18 cellular contexts compared by ENCODE assay signal in genomic region chr4:25421819-25422511, GRCh38. TPM values are rescaled to one million over a fixed set of nuclear protein-coding genes. Genes with fewer than 3 reads are reported as not detected.
A peak's percentile ranks its signal among the peaks of the same experiment; 100 is the strongest.
DNase-seq lines count a peak whose midpoint lies in the region; ATAC-seq and TF ChIP-seq lines count a peak whose summit lies in the region.
"Had no signal": no experiment of that assay in that cellular context is flagged by ENCODE, and none has a peak within 500 bp of the region (broad histone marks: within the 10 kb centered on the region; RNA-seq: fewer than 3 reads in every experiment).

No MANE protein-coding gene starts in this region.

- TF ChIP-seq CTCF in ascending aorta (IDR thresholded peaks at IDR 0.05), result no peak

- no peak overlapping the region for H3K4me3 ChIP-seq in ascending aorta
- H3K4me3 ChIP-seq: pancreas, vagina had no signal

- CTCF ChIA-PET in activated CD8-positive, alpha-beta memory T cell treated with anti-CD3 and anti-CD28 coated beads, Interleukin-2, amount 10 ng/mL, durations not matched to agents 7 days and 5 days (lab: Charles Lee), result interaction anchor here (1.2 kb wide), 1 partner anchor 31 kb away, joined by 3 read pairs; no protein-coding TSS in a partner anchor

- H3K9me3 ChIP-seq in ascending aorta, result no peaks in the 10 kb centered on the region
- H3K9me3 ChIP-seq: pancreas, vagina had no signal

- peak; percentile 69 for ATAC-seq in activated CD8-positive, alpha-beta memory T cell treated with anti-CD3 and anti-CD28 coated beads, Interleukin-2, amount 10 ng/mL, durations not matched to agents 7 days and 5 days
- ATAC-seq in HG02885 (IDR thresholded peaks at IDR 0.05; ENCODE audit: poor library complexity, unreplicated experiment), result peak; percentile 72
- no peak for ATAC-seq in left lobe of liver
- ATAC-seq: foreskin keratinocyte, HepG2, left ventricle myocardium superior had no signal

- no peaks in the 10 kb centered on the region for H3K27me3 ChIP-seq in ascending aorta
- H3K27me3 ChIP-seq: foreskin keratinocyte, pancreas, vagina had no signal

- no peak overlapping the region for H3K4me3 Mint-ChIP-seq in activated CD8-positive, alpha-beta memory T cell treated with anti-CD3 and anti-CD28 coated beads, Interleukin-2, amount 10 ng/mL, durations not matched to agents 7 days and 5 days
- H3K4me3 Mint-ChIP-seq in stimulated activated naive CD8-positive, alpha-beta T cell treated with anti-CD3 and anti-CD28 coated beads, Interleukin-15, Interleukin-2, amounts not matched to agents 100 ng/mL and 50 ng/mL, for 24 hours, result no peak overlapping the region
- H3K4me3 Mint-ChIP-seq: CD8-positive, alpha-beta memory T cell had no signal

- H3K27me3 Mint-ChIP-seq in activated CD8-positive, alpha-beta memory T cell treated with anti-CD3 and anti-CD28 coated beads, Interleukin-2, amount 10 ng/mL, durations not matched to agents 7 days and 5 days, result no peaks in the 10 kb centered on the region
- H3K27me3 Mint-ChIP-seq in stimulated activated naive CD8-positive, alpha-beta T cell treated with anti-CD3 and anti-CD28 coated beads, Interleukin-15, Interleukin-2, amounts not matched to agents 100 ng/mL and 50 ng/mL, for 24 hours, result no peaks in the 10 kb centered on the region
- H3K27me3 Mint-ChIP-seq: CD8-positive, alpha-beta memory T cell had no signal

- H3K36me3 Mint-ChIP-seq in activated CD8-positive, alpha-beta memory T cell treated with anti-CD3 and anti-CD28 coated beads, Interleukin-2, amount 10 ng/mL, durations not matched to agents 7 days and 5 days, result peaks cover 24% of the 10 kb centered on the region
- peaks cover 25% of the 10 kb centered on the region for H3K36me3 Mint-ChIP-seq in stimulated activated naive CD8-positive, alpha-beta T cell treated with anti-CD3 and anti-CD28 coated beads, Interleukin-15, Interleukin-2, amounts not matched to agents 100 ng/mL and 50 ng/mL, for 24 hours (ENCODE audit: low read depth)

- peak overlapping the region; percentile 26 for H3K27ac Mint-ChIP-seq in activated CD8-positive, alpha-beta memory T cell treated with anti-CD3 and anti-CD28 coated beads, Interleukin-2, amount 10 ng/mL, durations not matched to agents 7 days and 5 days
- peak overlapping the region; percentile 36 for H3K27ac Mint-ChIP-seq in stimulated activated naive CD8-positive, alpha-beta T cell treated with anti-CD3 and anti-CD28 coated beads, Interleukin-15, Interleukin-2, amounts not matched to agents 100 ng/mL and 50 ng/mL, for 24 hours

- H3K27ac ChIP-seq in ascending aorta, result no peak overlapping the region
- H3K27ac ChIP-seq: foreskin keratinocyte, pancreas, vagina had no signal

- H3K36me3 ChIP-seq in ascending aorta, result peaks cover 22 to 26% of the 10 kb centered on the region in 2 donors

- intact Hi-C loops in ascending aorta (cut with DNase I), result no loop called here

- H3K9me3 Mint-ChIP-seq in activated CD8-positive, alpha-beta memory T cell treated with anti-CD3 and anti-CD28 coated beads, Interleukin-2, amount 10 ng/mL, durations not matched to agents 7 days and 5 days (ENCODE audit: low read depth), result no peaks in the 10 kb centered on the region
- H3K9me3 Mint-ChIP-seq in stimulated activated naive CD8-positive, alpha-beta T cell treated with anti-CD3 and anti-CD28 coated beads, Interleukin-15, Interleukin-2, amounts not matched to agents 100 ng/mL and 50 ng/mL, for 24 hours, result no peaks in the 10 kb centered on the region
- H3K9me3 Mint-ChIP-seq: CD8-positive, alpha-beta memory T cell had no signal

- no peaks in the 10 kb centered on the region for H3K4me1 ChIP-seq in ascending aorta
- H3K4me1 ChIP-seq: foreskin keratinocyte, pancreas had no signal

- DNase-seq in activated CD8-positive, alpha-beta memory T cell treated with anti-CD3 and anti-CD28 coated beads, Interleukin-2, amount 10 ng/mL, durations not matched to agents 7 days and 5 days, result no peak
- DNase-seq in activated CD8-positive, alpha-beta memory T cell treated with anti-CD3 and anti-CD28 coated beads for 24 hours, result no peak
- DNase-seq in RPMI8226, result peak; percentile 40
- no peak for DNase-seq in mucosa of gallbladder (ENCODE audit: low spot score)
- DNase-seq in ascending aorta (ENCODE audit: low spot score in 2 of 2), result no peak
- DNase-seq in left lobe of liver (ENCODE audit: low spot score), result no peak
- DNase-seq: caudate nucleus; CD8-positive, alpha-beta memory T cell; foreskin keratinocyte; left ventricle myocardium superior; MV-4-11; NCI-H748 treated with DMSO at 0.1 percent for 48 hours; pancreas; stimulated activated naive CD4-positive, alpha-beta T cell had no signal

- H3K4me1 Mint-ChIP-seq in activated CD8-positive, alpha-beta memory T cell treated with anti-CD3 and anti-CD28 coated beads, Interleukin-2, amount 10 ng/mL, durations not matched to agents 7 days and 5 days, result peaks cover 11% of the 10 kb centered on the region
- peaks cover 4% of the 10 kb centered on the region for H3K4me1 Mint-ChIP-seq in stimulated activated naive CD8-positive, alpha-beta T cell treated with anti-CD3 and anti-CD28 coated beads, Interleukin-15, Interleukin-2, amounts not matched to agents 100 ng/mL and 50 ng/mL, for 24 hours (ENCODE audit: low read depth)
- H3K4me1 Mint-ChIP-seq: CD8-positive, alpha-beta memory T cell had no signal

RNA-seq across cellular contexts. Expression of gene ANAPC4, which starts 44.9 kb away (rescaled TPM):
- total RNA-seq in activated CD8-positive, alpha-beta memory T cell treated with anti-CD3 and anti-CD28 coated beads, Interleukin-2, amount 10 ng/mL, durations not matched to agents 7 days and 5 days, result 10 to 100 TPM; 48.7 to 56.0 TPM
- total RNA-seq in mucosa of gallbladder (28.9 TPM), ascending aorta (23.4 TPM), left lobe of liver (11.8 TPM)
